In the genomic region with DNA sequence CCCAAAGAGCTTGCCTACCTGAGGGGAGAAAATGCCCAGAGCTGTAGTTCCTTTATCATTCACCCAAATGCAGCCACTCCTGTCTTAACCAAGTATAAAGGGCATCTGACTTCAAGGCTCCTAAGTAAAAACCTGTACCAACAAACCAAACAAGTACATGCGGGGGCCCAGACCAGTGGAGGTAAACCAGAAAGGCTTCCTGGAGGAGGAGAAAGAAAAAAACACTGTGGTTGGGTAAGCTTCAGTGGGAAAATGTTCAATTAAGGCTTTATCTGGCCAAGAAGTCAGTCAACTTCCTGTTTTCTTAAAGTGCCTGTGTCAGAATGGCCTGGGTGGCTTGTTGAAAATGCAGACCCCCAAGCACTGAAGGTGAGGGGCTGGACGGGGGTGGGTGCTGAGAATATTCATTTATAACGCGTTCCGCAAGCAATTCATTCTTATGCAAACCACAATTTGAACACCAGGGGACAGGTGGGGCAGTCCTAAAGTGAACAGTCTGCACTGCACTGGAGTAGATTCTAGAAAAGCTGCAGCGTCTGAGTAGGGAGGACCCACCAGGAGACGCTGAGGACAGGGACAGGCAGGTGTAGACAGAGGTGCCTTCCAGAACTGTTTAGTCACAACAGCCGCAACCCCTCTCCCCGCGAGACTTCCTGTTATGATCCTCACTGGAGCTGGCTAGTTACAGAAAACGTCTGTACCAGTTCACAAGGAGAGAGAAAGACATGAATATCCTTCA, we compare ENCODE assay signal across 10 cellular contexts.
A peak's percentile ranks its signal among the peaks of the same experiment; 100 is the strongest.
DNase-seq lines count a peak whose midpoint lies in the region; ATAC-seq and TF ChIP-seq lines count a peak whose summit lies in the region.
"Had no signal": no experiment of that assay in that cellular context is flagged by ENCODE, and none has a peak within 500 bp of the region (broad histone marks: within the 10 kb centered on the region; RNA-seq: fewer than 3 reads in every experiment).

No MANE protein-coding gene starts in this region.

- peaks cover 34% of the 10 kb centered on the region for H3K4me1 Mint-ChIP-seq in progenitor cell of endocrine pancreas (ENCODE audit: low read depth)

- H3K27ac Mint-ChIP-seq in progenitor cell of endocrine pancreas: peak overlapping the region; percentile 94
- H3K27ac Mint-ChIP-seq: B cell, naive B cell had no signal

- peaks cover 0 to 9% of the 10 kb centered on the region in 2 donors for H3K27me3 ChIP-seq in body of pancreas

- H3K4me1 ChIP-seq in body of pancreas: peaks cover 40% of the 10 kb centered on the region

- peak overlapping the region; percentile 96 for H3K4me3 Mint-ChIP-seq in progenitor cell of endocrine pancreas (ENCODE audit: low read depth)
- H3K4me3 Mint-ChIP-seq: B cell, naive B cell had no signal

- no peaks in the 10 kb centered on the region for H3K36me3 ChIP-seq in body of pancreas (replicated peaks in 1 of 2; ENCODE audit: insufficient read depth in 1 of 2, low read depth in 2 of 2)

- TF ChIP-seq POLR2A in body of pancreas (IDR thresholded peaks at IDR 0.05): no peak

- intact Hi-C loops in body of pancreas (cut with DNase I): no loop called here

- no peak overlapping the region for H3K4me3 ChIP-seq in body of pancreas

- TF ChIP-seq CTCF in body of pancreas (IDR thresholded peaks at IDR 0.05) (peak in 3 of 7 experiments; percentile 20 to 28 (median 21)), progenitor cell of endocrine pancreas (IDR thresholded peaks at IDR 0.05; ENCODE audit: unreplicated experiment) (peak; percentile 30)

- ATAC-seq in body of pancreas: no peak
- no peak for ATAC-seq in GM18520 (IDR thresholded peaks at IDR 0.05; ENCODE audit: unreplicated experiment)
- no peak for ATAC-seq in GM18909 (IDR thresholded peaks at IDR 0.05; ENCODE audit: poor library complexity, unreplicated experiment)

- H3K9me3 ChIP-seq in body of pancreas: no peaks in the 10 kb centered on the region

- peak; percentile 30 for DNase-seq in NCI-H345 (lab: John Stamatoyannopoulos, UW)
- no peak for DNase-seq in NCI-H345 treated with DMSO at 0.1 percent for 48 hours (lab: John Stamatoyannopoulos, UW; ENCODE audit: unreplicated experiment)
- DNase-seq in NCI-H2196 (lab: John Stamatoyannopoulos, UW; ENCODE audit: unreplicated experiment): peak; percentile 45
- peak in 2 of 4 donors; percentile 24 to 45 for DNase-seq in body of pancreas
- no peak for DNase-seq in progenitor cell of endocrine pancreas (ENCODE audit: low spot score, unreplicated experiment)
- DNase-seq in activated T-cell treated with anti-CD3 and anti-CD28 coated beads for 4 hours: no peak
- DNase-seq: naive B cell had no signal

- peak overlapping the region; percentile 60 to 86 (median 78) for H3K27ac ChIP-seq in body of pancreas

- H3K9me3 Mint-ChIP-seq in progenitor cell of endocrine pancreas (ENCODE audit: low read depth): no peaks in the 10 kb centered on the region

- 20 to 22% methylated on average over 11 of the region's 11 CpGs for WGBS in body of pancreas, 2 donors

- peaks cover 6% of the 10 kb centered on the region for H3K36me3 Mint-ChIP-seq in progenitor cell of endocrine pancreas (ENCODE audit: insufficient read depth)
- H3K36me3 Mint-ChIP-seq: naive B cell had no signal

- H3K27me3 Mint-ChIP-seq in progenitor cell of endocrine pancreas: peaks cover 4% of the 10 kb centered on the region

Comparison
In these comparisons a context has a peak if more than half of its experiments do, and no peak if none do; other contexts are left out.
1. DNase-seq: peak in NCI-H345 (single experiment) and NCI-H2196 (single experiment); none in NCI-H345 treated with DMSO at 0.1 percent for 48 hours (single experiment), progenitor cell of endocrine pancreas (single experiment) and activated T-cell treated with anti-CD3 and anti-CD28 coated beads for 4 hours (single experiment).